In genomic region chr6:159061805-159062563, GRCh38 we compare ENCODE assay signal across 9 cellular contexts. TPM values are rescaled to one million over a fixed set of nuclear protein-coding genes. Genes with fewer than 3 reads are reported as not detected.
DNase-seq lines count a peak whose midpoint lies in the region; ATAC-seq lines count a peak whose summit lies in the region.
"Had no signal": no experiment of that assay in that cellular context is flagged by ENCODE, and none has a peak within 500 bp of the region (broad histone marks: within the 10 kb centered on the region; RNA-seq: fewer than 3 reads in every experiment).

No MANE protein-coding gene starts in this region.

- H3K4me1 Mint-ChIP-seq in activated T-helper 1 cell treated with anti-CD3 and anti-CD28 coated beads, Interleukin-12 subunit alpha, Interleukin-12 subunit beta, Interleukin-2, Interleukin-4 antibody, amounts not matched to agents 30 ng/mL and 10 ng/mL and 1 ng/mL, durations not matched to agents 14 hours and 24 hours and 36 hours (ENCODE audit: low read depth): peaks cover 92% of the 10 kb centered on the region
- H3K4me1 Mint-ChIP-seq in stimulated activated effector memory CD8-positive, alpha-beta T cell treated with anti-CD3 and anti-CD28 coated beads, Interleukin-12 subunit alpha, Interleukin-12 subunit beta, amount 100 ng/mL, for 72 hours: peaks cover 83% of the 10 kb centered on the region

- no peak overlapping the region for H3K4me3 Mint-ChIP-seq in activated T-helper 1 cell treated with anti-CD3 and anti-CD28 coated beads, Interleukin-12 subunit alpha, Interleukin-12 subunit beta, Interleukin-2, Interleukin-4 antibody, amounts not matched to agents 30 ng/mL and 10 ng/mL and 1 ng/mL, durations not matched to agents 14 hours and 24 hours and 36 hours
- peak overlapping the region; percentile 45 for H3K4me3 Mint-ChIP-seq in stimulated activated effector memory CD8-positive, alpha-beta T cell treated with anti-CD3 and anti-CD28 coated beads, Interleukin-12 subunit alpha, Interleukin-12 subunit beta, amount 100 ng/mL, for 72 hours

- intact Hi-C loops in activated T-helper 1 cell treated with anti-CD3 and anti-CD28 coated beads, Interleukin-12 subunit alpha, Interleukin-12 subunit beta, Interleukin-2, Interleukin-4 antibody, amounts not matched to agents 30 ng/mL and 10 ng/mL and 1 ng/mL, durations not matched to agents 14 hours and 24 hours and 36 hours (cut with micrococcal nuclease): loop anchor here (1.0 kb wide), 2 partner anchors 15 to 32 kb away; no protein-coding TSS in a partner anchor

- peaks cover 5% of the 10 kb centered on the region for H3K36me3 Mint-ChIP-seq in activated T-helper 1 cell treated with anti-CD3 and anti-CD28 coated beads, Interleukin-12 subunit alpha, Interleukin-12 subunit beta, Interleukin-2, Interleukin-4 antibody, amounts not matched to agents 30 ng/mL and 10 ng/mL and 1 ng/mL, durations not matched to agents 14 hours and 24 hours and 36 hours (ENCODE audit: low read depth)
- peaks cover 6% of the 10 kb centered on the region for H3K36me3 Mint-ChIP-seq in stimulated activated effector memory CD8-positive, alpha-beta T cell treated with anti-CD3 and anti-CD28 coated beads, Interleukin-12 subunit alpha, Interleukin-12 subunit beta, amount 100 ng/mL, for 72 hours

- ATAC-seq in activated CD4-positive, CD25-positive, alpha-beta regulatory T cell treated with anti-CD3 and anti-CD28 coated beads, Interleukin-2, amount 50 U/mL, for 24 hours: peak; percentile 87 to 89
- peak; percentile 73 for ATAC-seq in HG03139 (IDR thresholded peaks at IDR 0.05; ENCODE audit: unreplicated experiment)
- peak; percentile 86 for ATAC-seq in stimulated activated effector memory CD8-positive, alpha-beta T cell treated with anti-CD3 and anti-CD28 coated beads, Interleukin-12 subunit alpha, Interleukin-12 subunit beta, amount 100 ng/mL, for 72 hours
- no peak for ATAC-seq in GM19324 (IDR thresholded peaks at IDR 0.05; ENCODE audit: low FRiP score, unreplicated experiment)

- H3K9me3 Mint-ChIP-seq in activated T-helper 1 cell treated with anti-CD3 and anti-CD28 coated beads, Interleukin-12 subunit alpha, Interleukin-12 subunit beta, Interleukin-2, Interleukin-4 antibody, amounts not matched to agents 30 ng/mL and 10 ng/mL and 1 ng/mL, durations not matched to agents 14 hours and 24 hours and 36 hours: no peaks in the 10 kb centered on the region
- no peaks in the 10 kb centered on the region for H3K9me3 Mint-ChIP-seq in stimulated activated effector memory CD8-positive, alpha-beta T cell treated with anti-CD3 and anti-CD28 coated beads, Interleukin-12 subunit alpha, Interleukin-12 subunit beta, amount 100 ng/mL, for 72 hours

- DNase-seq in activated CD4-positive, CD25-positive, alpha-beta regulatory T cell treated with anti-CD3 and anti-CD28 coated beads, Interleukin-2, amount 50 U/mL, for 72 hours: no peak
- DNase-seq in activated T-helper 1 cell treated with anti-CD3 and anti-CD28 coated beads, Interleukin-12 subunit alpha, Interleukin-12 subunit beta, Interleukin-2, Interleukin-4 antibody, amounts not matched to agents 30 ng/mL and 10 ng/mL and 1 ng/mL, durations not matched to agents 14 hours and 24 hours and 36 hours (ENCODE audit: low spot score): peak; percentile 32
- peak in 1 of 2 donors; percentile 58 for DNase-seq in stimulated activated effector memory CD8-positive, alpha-beta T cell treated with anti-CD3 and anti-CD28 coated beads, Interleukin-12 subunit alpha, Interleukin-12 subunit beta, amount 100 ng/mL, for 72 hours (ENCODE audit: low spot score in 2 of 2)
- DNase-seq in NCI-H82 (lab: John Stamatoyannopoulos, UW): no peak
- no peak for DNase-seq in stimulated activated CD4-positive, alpha-beta T cell treated with anti-CD3 and anti-CD28 coated beads, Interleukin-2, amount 100 ng/mL, for 48 hours

- H3K27me3 Mint-ChIP-seq in activated T-helper 1 cell treated with anti-CD3 and anti-CD28 coated beads, Interleukin-12 subunit alpha, Interleukin-12 subunit beta, Interleukin-2, Interleukin-4 antibody, amounts not matched to agents 30 ng/mL and 10 ng/mL and 1 ng/mL, durations not matched to agents 14 hours and 24 hours and 36 hours (ENCODE audit: insufficient read depth): peaks cover 2% of the 10 kb centered on the region

- peak overlapping the region; percentile 93 for H3K27ac Mint-ChIP-seq in activated T-helper 1 cell treated with anti-CD3 and anti-CD28 coated beads, Interleukin-12 subunit alpha, Interleukin-12 subunit beta, Interleukin-2, Interleukin-4 antibody, amounts not matched to agents 30 ng/mL and 10 ng/mL and 1 ng/mL, durations not matched to agents 14 hours and 24 hours and 36 hours
- H3K27ac Mint-ChIP-seq in stimulated activated effector memory CD8-positive, alpha-beta T cell treated with anti-CD3 and anti-CD28 coated beads, Interleukin-12 subunit alpha, Interleukin-12 subunit beta, amount 100 ng/mL, for 72 hours: peak overlapping the region; percentile 87

RNA-seq across cellular contexts. Expression of gene TAGAP, which starts 17.2 kb away (rescaled TPM):
- 245 and 250 TPM in 2 replicates for total RNA-seq in activated T-helper 1 cell treated with anti-CD3 and anti-CD28 coated beads, Interleukin-12 subunit alpha, Interleukin-12 subunit beta, Interleukin-2, Interleukin-4 antibody, amounts not matched to agents 30 ng/mL and 10 ng/mL and 1 ng/mL, durations not matched to agents 14 hours and 24 hours and 36 hours
- total RNA-seq: A172 had no signal
